Comparison of ENCODE assay signal across 24 cellular contexts in the genomic region with DNA sequence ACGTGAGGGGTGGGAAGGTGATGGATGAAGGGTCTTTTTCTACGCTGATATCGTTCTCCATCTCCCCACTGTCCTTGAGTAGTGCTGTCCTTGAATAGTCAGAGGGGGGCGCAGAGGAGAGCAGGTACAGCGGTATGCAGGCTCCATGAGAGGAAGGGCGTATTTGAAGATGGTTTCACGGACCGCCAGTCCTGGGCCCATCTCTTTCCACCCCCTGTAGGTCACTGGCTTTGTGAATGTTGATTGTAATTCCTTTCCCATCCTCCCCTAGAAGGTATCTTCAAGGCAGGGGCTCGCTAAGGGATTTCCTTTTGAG. TPM values are rescaled to one million over a fixed set of nuclear protein-coding genes. Genes with fewer than 3 reads are reported as not detected.
DNase-seq lines count a peak whose midpoint lies in the region; ATAC-seq, FAIRE-seq and TF ChIP-seq lines count a peak whose summit lies in the region.
"Had no signal": no experiment of that assay in that cellular context is flagged by ENCODE, and none has a peak within 500 bp of the region (broad histone marks: within the 10 kb centered on the region; RNA-seq: fewer than 3 reads in every experiment).

No MANE protein-coding gene starts in this region.

- in situ Hi-C loops in HepG2 (cut with HindIII; ENCODE audit: extremely low pct_ligation_motif_present, low pct_unique_long_range_greater_than_20kb) = no loop called here
- in situ Hi-C loops in transverse colon (cut with MboI; ENCODE audit: low pct_ligation_motif_present in 1 of 4, low pct_unique_long_range_greater_than_20kb in 1 of 4, low sequenced_read_pairs in 3 of 4) = no loop called here

- TF ChIP-seq POLR2A in HepG2 (IDR thresholded peaks at IDR 0.05; ENCODE audit: insufficient read depth in 1 of 2, low read depth in 2 of 2, low read length in 2 of 2) (no peak), transverse colon (IDR thresholded peaks at IDR 0.05) (no peak)

- H3K79me2 ChIP-seq in HepG2 (ENCODE audit: insufficient read depth, low read length) = no peaks in the 10 kb centered on the region

- FAIRE-seq in HepG2 (lab: Jason Lieb, UNC) = no peak
- FAIRE-seq: keratinocyte had no signal

- no TSS peak for BruUV-seq in HepG2 (replicated peaks; lab: Mats Ljungman, UMichigan)

- H3K9ac ChIP-seq in HepG2 (ENCODE audit: insufficient read depth, low read depth, low read length) = no peak overlapping the region

- TF ChIP-seq CTCF in left ventricle myocardium inferior (IDR thresholded peaks at IDR 0.05; ENCODE audit: borderline replicate concordance) (no peak), RWPE1 (conservative IDR thresholded peaks at IDR 0.05; ENCODE audit: low read depth) (no peak), HepG2 (CRISPR knock-in tag; IDR thresholded peaks at IDR 0.05) (no peak), transverse colon (IDR thresholded peaks at IDR 0.05) (no peak)

- H3K27ac ChIP-seq in left ventricle myocardium inferior (replicated peaks) (peak overlapping the region; percentile 88), RWPE1 (peak overlapping the region; percentile 90), HepG2 (ENCODE audit: extremely low read length, insufficient read depth, low read length) (no peak overlapping the region), transverse colon (peak overlapping the region in 3 of 4 donors; percentile 32 to 64 (median 64))
- H3K27ac ChIP-seq: foreskin keratinocyte, HL-60, neutrophil, testis had no signal

- no peak overlapping the region; the same call in 1 of the 2 replicates for H3K4me2 ChIP-seq in HepG2 (ENCODE audit: low read depth, low read length)

- no peaks in the 10 kb centered on the region for H3K27me3 ChIP-seq in left ventricle myocardium inferior (ENCODE audit: low read depth)
- H3K27me3 ChIP-seq in HepG2 (ENCODE audit: control insufficient read depth in 1 of 2, insufficient read depth in 2 of 2, low read length in 2 of 2) = no peaks in the 10 kb centered on the region; a peak in 1 of 5 replicates
- H3K27me3 ChIP-seq in transverse colon = no peaks in the 10 kb centered on the region
- H3K27me3 ChIP-seq: BE2C, body of pancreas, testis had no signal

- H3K4me3 ChIP-seq in left ventricle myocardium inferior (no peak overlapping the region), HepG2 (replicated peaks in 1 of 3; ENCODE audit: insufficient read depth in 1 of 3, low read depth in 2 of 3, low read length in 3 of 3) (no peak overlapping the region), transverse colon (no peak overlapping the region)
- H3K4me3 ChIP-seq: body of pancreas, testis had no signal

- TF ChIP-seq EP300 in HepG2 (IDR thresholded peaks at IDR 0.05; ENCODE audit: low read depth in 2 of 2, low read length in 2 of 2) = no peak
- TF ChIP-seq EP300 in HepG2 (CRISPR knock-in tag; IDR thresholded peaks at IDR 0.05; ENCODE audit: borderline replicate concordance) = no peak
- TF ChIP-seq EP300 in transverse colon (IDR thresholded peaks at IDR 0.05; ENCODE audit: low read depth) = no peak

- ATAC-seq in Right ventricle myocardium inferior (no peak), HepG2 (no peak), GM21529 (IDR thresholded peaks at IDR 0.05; ENCODE audit: unreplicated experiment) (no peak)
- ATAC-seq: activated T-cell treated with anti-CD3 and anti-CD28 coated beads, Interleukin-2, amount 50 U/mL, for 4 hours had no signal

- no peaks in the 10 kb centered on the region for H4K20me1 ChIP-seq in HepG2 (ENCODE audit: insufficient read depth, low read length)

- no peak for TF ChIP-seq RAD21 in HepG2 (CRISPR knock-in tag; IDR thresholded peaks at IDR 0.05)

- CTCF ChIA-PET in RWPE1 (lab: Yijun Ruan, JAX) (interaction anchor here (1.1 to 2.5 kb wide), 2 partner anchors 60 to 65 kb away, joined by 5 to 12 read pairs; no protein-coding TSS in a partner anchor), HepG2 (lab: Yijun Ruan, JAX; ENCODE audit: low intra/inter-chr PET ratio, low total read pairs) (no interaction called here)

- DNase-seq in left ventricle myocardium inferior = no peak
- no peak for DNase-seq in Right ventricle myocardium inferior (ENCODE audit: missing footprints)
- no peak for DNase-seq in RWPE1 (ENCODE audit: low spot score)
- DNase-seq in HepG2 (ENCODE audit: low spot score) = no peak
- no peak for DNase-seq in transverse colon
- DNase-seq in head of caudate nucleus = no peak
- DNase-seq in mucosa of gallbladder (ENCODE audit: low spot score) = no peak
- DNase-seq: activated CD4-positive, alpha-beta T cell treated with anti-CD3 and anti-CD28 coated beads for 48 hours; activated naive CD4-positive, alpha-beta T cell; activated T-cell treated with anti-CD3 and anti-CD28 coated beads, Interleukin-2, amount 50 U/mL, for 4 hours; body of pancreas; COR-L47; DMS79; effector CD8-positive, alpha-beta T cell; foreskin keratinocyte; HCEC 1CT; NCI-H1105; stimulated activated CD4-positive, alpha-beta T cell treated with anti-CD3 and anti-CD28 coated beads, Interleukin-4, amount 100 ng/mL, for 4 hours; testis had no signal

- H3K36me3 ChIP-seq in left ventricle myocardium inferior = no peaks in the 10 kb centered on the region
- H3K36me3 ChIP-seq in HepG2 (replicated peaks in 1 of 2; ENCODE audit: control insufficient read depth in 1 of 2, insufficient read depth in 2 of 2, low read length in 2 of 2) = no peaks in the 10 kb centered on the region
- H3K36me3 ChIP-seq in transverse colon = no peaks in the 10 kb centered on the region
- H3K36me3 ChIP-seq: BE2C, neutrophil had no signal

- WGBS in HepG2 (ENCODE audit: low lambda C conversion rate) = 76% methylated on average over 9 of the region's 9 CpGs
- 57 to 87% methylated on average over 1 to 9 of the region's 9 CpGs for WGBS in transverse colon (ENCODE audit: low coverage in 1 of 2), 2 donors

- no peaks in the 10 kb centered on the region for H3K9me3 ChIP-seq in left ventricle myocardium inferior (replicated peaks)
- H3K9me3 ChIP-seq in HepG2 (ENCODE audit: low read length) = no peaks in the 10 kb centered on the region
- no peaks in the 10 kb centered on the region for H3K9me3 ChIP-seq in transverse colon
- H3K9me3 ChIP-seq: BE2C, body of pancreas, neutrophil, testis had no signal

- H2AFZ ChIP-seq in HepG2 (ENCODE audit: low read length) = no peak overlapping the region

- intact Hi-C loops in left ventricle myocardium inferior (cut with micrococcal nuclease) = loop anchor here (10.0 kb wide), 1 partner anchor 56 kb away; no protein-coding TSS in a partner anchor
- intact Hi-C loops in Right ventricle myocardium inferior (cut with DNase I) = loop anchor here (5.0 kb wide), 1 partner anchor 42 kb away; a partner anchor contains a TSS
- intact Hi-C loops in HepG2 (cut with micrococcal nuclease; ENCODE audit: unreplicated experiment) = loop anchor here (5.0 kb wide), 1 partner anchor 63 kb away; no protein-coding TSS in a partner anchor
- intact Hi-C loops in transverse colon (cut with DNase I; ENCODE audit: low total_unique reads) = loop anchor here (10.0 kb wide), 1 partner anchor 56 kb away; no protein-coding TSS in a partner anchor
- intact Hi-C loops in head of caudate nucleus (cut with DNase I) = no loop called here

- POLR2A ChIA-PET in RWPE1 (lab: Yijun Ruan, JAX; ENCODE audit: low non-redundant PET) (no interaction called here), HepG2 (lab: Yijun Ruan, JAX) (interaction anchor here (1.5 kb wide), 1 partner anchor 22 kb away, joined by 6 read pairs; no protein-coding TSS in a partner anchor)

- H3K4me1 ChIP-seq in left ventricle myocardium inferior (peaks cover 98% of the 10 kb centered on the region), HepG2 (ENCODE audit: insufficient read depth, low read length) (peaks cover 59% of the 10 kb centered on the region), transverse colon (peaks cover 19 to 44% (median 27%) of the 10 kb centered on the region in 4 donors)
- H3K4me1 ChIP-seq: foreskin keratinocyte, testis had no signal

RNA-seq across cellular contexts. Expression of a gene that starts 40.8 kb away (rescaled TPM):
- total RNA-seq in left ventricle myocardium inferior = 50.7 TPM
- total RNA-seq in Right ventricle myocardium inferior = 53.0 TPM
- total RNA-seq in HepG2 (2016; rRNA removed; fragmentation: Illumina TruSeq; extraction: Trizol) = 25.3 and 32.1 TPM in 2 replicates
- total RNA-seq in HepG2 (2016; cell fraction: cytosol; rRNA removed; fragmentation: Illumina TruSeq; extraction: Trizol; ENCODE audit: low read depth) = 2.8 and 5.2 TPM in 2 replicates
- total RNA-seq in HepG2 (2016; cell fraction: insoluble cytoplasmic fraction; rRNA removed; fragmentation: Illumina TruSeq; extraction: Trizol) = 24.3 and 28.3 TPM in 2 replicates
- total RNA-seq in HepG2 (2016; cell fraction: membrane; rRNA removed; fragmentation: Illumina TruSeq; extraction: Trizol) = 10.8 and 12.3 TPM in 2 replicates
- 23.5 and 29.5 TPM in 2 replicates for total RNA-seq in HepG2 (2016; cell fraction: nucleus; rRNA removed; fragmentation: Illumina TruSeq; extraction: Trizol)
- polyA plus RNA-seq in HepG2 (2011; rRNA removed) = 37.9 and 39.9 TPM in 2 replicates
- 20.8 and 29.3 TPM in 2 replicates for polyA plus RNA-seq in HepG2 (2011; cell fraction: cytosol; rRNA removed)
- 42.4 and 54.9 TPM in 2 replicates for polyA plus RNA-seq in HepG2 (2011; cell fraction: nucleus; rRNA removed)
- 14.7 and 24.6 TPM in 2 replicates for polyA plus RNA-seq in HepG2 (2012)
- 1.9 and 2.6 TPM in 2 replicates for polyA plus RNA-seq in HepG2 (2016; cell fraction: cytosol; fragmentation: Illumina TruSeq; extraction: Trizol; ENCODE audit: low read depth)
- 24.2 and 33.5 TPM in 2 replicates for polyA plus RNA-seq in HepG2 (2016; cell fraction: insoluble cytoplasmic fraction; fragmentation: Illumina TruSeq; extraction: Trizol; ENCODE audit: low read depth)
- 5.5 and 5.8 TPM in 2 replicates for polyA plus RNA-seq in HepG2 (2016; cell fraction: membrane; fragmentation: Illumina TruSeq; extraction: Trizol; ENCODE audit: low read depth)
- polyA plus RNA-seq in HepG2 (2016; cell fraction: nucleus; fragmentation: Illumina TruSeq; extraction: Trizol; ENCODE audit: insufficient read depth, low read depth) = 42.8 and 47.1 TPM in 2 replicates
- polyA minus RNA-seq in HepG2 (2011; rRNA and poly(A)+ RNA removed; ENCODE audit: low replicate concordance) = 48.1 and 97.1 TPM in 2 replicates
- 26.5 and 29.0 TPM in 2 replicates for polyA minus RNA-seq in HepG2 (2011; cell fraction: cytosol; rRNA and poly(A)+ RNA removed)
- polyA minus RNA-seq in HepG2 (2011; cell fraction: nucleus; rRNA and poly(A)+ RNA removed) = 34.6 and 46.1 TPM in 2 replicates
- total RNA-seq in transverse colon = 100 to 1,000 TPM in 1 of 4 donors, 10 to 100 TPM in 3; 84.2 to 159 (median 90.7) TPM
- total RNA-seq in mucosa of gallbladder = 114 TPM
